Comparison of ENCODE assay signal across 33 cellular contexts in genomic region chr19:46109876-46110275, GRCh38. TPM values are rescaled to one million over a fixed set of nuclear protein-coding genes. Genes with fewer than 3 reads are reported as not detected.
"Had no signal": no experiment of that assay in that cellular context is flagged by ENCODE, and none has a peak within 500 bp of the region (broad histone marks: within the 10 kb centered on the region; RNA-seq: fewer than 3 reads in every experiment).

No MANE protein-coding gene starts in this region.

- H3K9me3 ChIP-seq: right atrium auricular region, right lobe of liver, upper lobe of right lung had no signal

- H3K79me2 ChIP-seq: hepatocyte, parathyroid adenoma had no signal

- FAIRE-seq: urothelium cell line had no signal

- H3K36me3 ChIP-seq: heart right ventricle, left lung, right atrium auricular region, right lobe of liver, tibial nerve, upper lobe of right lung had no signal

- ATAC-seq: heart right ventricle; left colon; left lung; naive thymus-derived CD8-positive, alpha-beta T cell; right lobe of liver; stimulated activated effector memory CD8-positive, alpha-beta T cell treated with anti-CD3 and anti-CD28 coated beads, Interleukin-12 subunit alpha, Interleukin-12 subunit beta, amount 100 ng/mL, for 72 hours; upper lobe of right lung had no signal

- H3K4me3 ChIP-seq: heart right ventricle, hepatocyte, left lung, lung, right atrium auricular region, right lobe of liver, tibial nerve, upper lobe of right lung had no signal

- H3K4me3 Mint-ChIP-seq: naive thymus-derived CD8-positive, alpha-beta T cell; nephron; neural crest cell; stimulated activated effector memory CD8-positive, alpha-beta T cell treated with anti-CD3 and anti-CD28 coated beads, Interleukin-12 subunit alpha, Interleukin-12 subunit beta, amount 100 ng/mL, for 72 hours; stimulated activated naive CD8-positive, alpha-beta T cell treated with anti-CD3 and anti-CD28 coated beads, Interleukin-15, Interleukin-2, amounts not matched to agents 100 ng/mL and 50 ng/mL, for 24 hours had no signal

- H3K9me3 Mint-ChIP-seq: nephron; neural crest cell; stimulated activated effector memory CD8-positive, alpha-beta T cell treated with anti-CD3 and anti-CD28 coated beads, Interleukin-12 subunit alpha, Interleukin-12 subunit beta, amount 100 ng/mL, for 72 hours; stimulated activated naive CD8-positive, alpha-beta T cell treated with anti-CD3 and anti-CD28 coated beads, Interleukin-15, Interleukin-2, amounts not matched to agents 100 ng/mL and 50 ng/mL, for 24 hours had no signal

- H2AFZ ChIP-seq: hepatocyte, parathyroid adenoma had no signal

- H3K4me2 ChIP-seq: hepatocyte had no signal

- H3K36me3 Mint-ChIP-seq: naive thymus-derived CD8-positive, alpha-beta T cell; stimulated activated effector memory CD8-positive, alpha-beta T cell treated with anti-CD3 and anti-CD28 coated beads, Interleukin-12 subunit alpha, Interleukin-12 subunit beta, amount 100 ng/mL, for 72 hours had no signal

- H3K27ac ChIP-seq: heart right ventricle, hepatocyte, left lung, parathyroid adenoma, right atrium auricular region, right lobe of liver, tibial nerve, upper lobe of right lung had no signal

- H3K27ac Mint-ChIP-seq: naive thymus-derived CD8-positive, alpha-beta T cell; nephron; stimulated activated effector memory CD8-positive, alpha-beta T cell treated with anti-CD3 and anti-CD28 coated beads, Interleukin-12 subunit alpha, Interleukin-12 subunit beta, amount 100 ng/mL, for 72 hours; stimulated activated naive CD8-positive, alpha-beta T cell treated with anti-CD3 and anti-CD28 coated beads, Interleukin-15, Interleukin-2, amounts not matched to agents 100 ng/mL and 50 ng/mL, for 24 hours had no signal

- DNase-seq: heart right ventricle; islet precursor cell; kidney glomerular epithelial cell; left colon; left lung; mesendoderm; midbrain; naive thymus-derived CD8-positive, alpha-beta T cell; nucleus accumbens; right lobe of liver; stimulated activated CD4-positive, alpha-beta T cell treated with anti-CD3 and anti-CD28 coated beads, Interleukin-12 subunit alpha, Interleukin-12 subunit beta, amount 100 ng/mL, for 4 hours; stimulated activated CD4-positive, alpha-beta T cell treated with anti-CD3 and anti-CD28 coated beads, Interleukin-15, amount 100 ng/mL, for 24 hours; stimulated activated CD4-positive, alpha-beta T cell treated with anti-CD3 and anti-CD28 coated beads, Interleukin-4, amount 100 ng/mL, for 24 hours; stimulated activated naive CD4-positive, alpha-beta T cell; upper lobe of right lung had no signal

- H3K9ac ChIP-seq: parathyroid adenoma had no signal

- H3K27me3 ChIP-seq: right atrium auricular region, right lobe of liver, upper lobe of right lung had no signal

- H3K4me1 ChIP-seq: heart right ventricle, left lung, parathyroid adenoma, right atrium auricular region, right lobe of liver, tibial nerve, upper lobe of right lung had no signal

- H3K4me1 Mint-ChIP-seq: naive thymus-derived CD8-positive, alpha-beta T cell; neural crest cell had no signal

RNA-seq across cellular contexts. Expression of gene IGFL3, which starts 14.6 kb away (rescaled TPM):
- total RNA-seq: heart right ventricle; left colon; left lung; lung; mucosa of gallbladder; naive thymus-derived CD8-positive, alpha-beta T cell; neural crest cell; osteoblast; posterior vena cava; pulmonary artery endothelial cell; renal cortical epithelial cell; right atrium auricular region; right lobe of liver; skeletal muscle tissue; subcutaneous adipose tissue; temporal lobe; tibial nerve; upper lobe of right lung had no signal
- polyA plus RNA-seq: heart right ventricle; lung; naive thymus-derived CD8-positive, alpha-beta T cell had no signal

RNA-seq across cellular contexts. Expression of gene IGFL2, which starts 38.2 kb away (rescaled TPM):
- total RNA-seq: left colon; lung; mucosa of gallbladder; naive thymus-derived CD8-positive, alpha-beta T cell; neural crest cell; osteoblast; pulmonary artery endothelial cell; renal cortical epithelial cell; right lobe of liver; skeletal muscle tissue; subcutaneous adipose tissue; temporal lobe; upper lobe of right lung had no signal
- polyA plus RNA-seq: heart right ventricle; lung; naive thymus-derived CD8-positive, alpha-beta T cell had no signal
